Comparison of ENCODE assay signal across 24 cellular contexts in the genomic region with DNA sequence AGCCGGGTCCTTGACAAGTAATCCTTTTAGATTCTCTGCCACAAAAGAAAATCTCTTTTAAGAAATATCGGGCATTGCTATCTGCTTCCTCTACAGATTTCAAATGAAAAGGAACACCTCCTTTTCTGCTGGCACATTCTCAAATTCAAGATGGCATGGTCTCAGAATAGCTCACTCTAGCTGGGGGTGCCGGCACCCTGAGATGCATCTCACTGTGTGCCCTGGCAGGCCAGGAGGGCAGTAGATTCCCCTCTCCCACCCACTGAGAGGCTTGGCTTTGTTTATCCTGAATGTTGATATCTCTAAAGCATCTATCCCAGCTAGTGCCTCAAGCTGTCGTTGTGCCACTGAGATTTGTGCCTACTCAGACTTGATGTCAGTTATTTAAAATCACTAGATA.
DNase-seq lines count a peak whose midpoint lies in the region; ATAC-seq and TF ChIP-seq lines count a peak whose summit lies in the region.
"Had no signal": no experiment of that assay in that cellular context is flagged by ENCODE, and none has a peak within 500 bp of the region (broad histone marks: within the 10 kb centered on the region; RNA-seq: fewer than 3 reads in every experiment).

No MANE protein-coding gene starts in this region.

- peak overlapping the region; percentile 69 for H3K27ac ChIP-seq in CD8-positive, alpha-beta T cell (ENCODE audit: low read depth, low read length)
- H3K27ac ChIP-seq in vagina: no peak overlapping the region
- H3K27ac ChIP-seq: body of pancreas, thoracic aorta had no signal

- H3K27me3 Mint-ChIP-seq in activated naive CD4-positive, alpha-beta T cell treated with anti-CD3 and anti-CD28 coated beads for 36 hours (ENCODE audit: low read depth): no peaks in the 10 kb centered on the region
- H3K27me3 Mint-ChIP-seq in CD8-positive, alpha-beta T cell (ENCODE audit: low read depth): no peaks in the 10 kb centered on the region
- H3K27me3 Mint-ChIP-seq in activated CD8-positive, alpha-beta T cell treated with anti-CD3 and anti-CD28 coated beads for 36 hours: no peaks in the 10 kb centered on the region
- H3K27me3 Mint-ChIP-seq in natural killer cell treated with Interleukin-12 subunit alpha and Interleukin-12 subunit beta and Interleukin-15 and Interleukin-18, amount 100 ng/mL, for 72 hours: no peaks in the 10 kb centered on the region
- H3K27me3 Mint-ChIP-seq in stimulated activated naive CD8-positive, alpha-beta T cell treated with anti-CD3 and anti-CD28 coated beads, Interleukin-15, amount 100 ng/mL, for 72 hours: no peaks in the 10 kb centered on the region

- H3K36me3 ChIP-seq in CD8-positive, alpha-beta T cell (ENCODE audit: insufficient read depth, low read length): no peaks in the 10 kb centered on the region
- peaks cover 0 to 4% of the 10 kb centered on the region in 2 donors for H3K36me3 ChIP-seq in vagina

- H3K27me3 ChIP-seq in CD8-positive, alpha-beta T cell (ENCODE audit: insufficient read depth, low read length): no peaks in the 10 kb centered on the region
- no peaks in the 10 kb centered on the region for H3K27me3 ChIP-seq in vagina
- H3K27me3 ChIP-seq: body of pancreas had no signal

- H3K9me3 ChIP-seq in CD8-positive, alpha-beta T cell (ENCODE audit: low read length): no peaks in the 10 kb centered on the region
- no peaks in the 10 kb centered on the region for H3K9me3 ChIP-seq in vagina
- H3K9me3 ChIP-seq: body of pancreas, thoracic aorta had no signal

- POLR2A ChIA-PET in CD8-positive, alpha-beta T cell (lab: Charles Lee): interaction anchor here (1.3 to 8.2 kb wide), 2 partner anchors 9 to 392 kb away, joined by 6 to 93 read pairs; partner anchors contain the start of gene NR3C2
- POLR2A ChIA-PET in activated CD8-positive, alpha-beta T cell treated with anti-CD3 and anti-CD28 coated beads for 36 hours (lab: Charles Lee): no interaction called here

- no peak overlapping the region for H3K4me3 Mint-ChIP-seq in activated naive CD4-positive, alpha-beta T cell treated with anti-CD3 and anti-CD28 coated beads for 36 hours
- H3K4me3 Mint-ChIP-seq in CD8-positive, alpha-beta T cell: peak overlapping the region; percentile 80
- H3K4me3 Mint-ChIP-seq in activated CD8-positive, alpha-beta T cell treated with anti-CD3 and anti-CD28 coated beads for 36 hours: no peak overlapping the region
- no peak overlapping the region for H3K4me3 Mint-ChIP-seq in natural killer cell treated with Interleukin-12 subunit alpha and Interleukin-12 subunit beta and Interleukin-15 and Interleukin-18, amount 100 ng/mL, for 72 hours
- peak overlapping the region in 1 of 2 donors; percentile 23 for H3K4me3 Mint-ChIP-seq in stimulated activated naive CD8-positive, alpha-beta T cell treated with anti-CD3 and anti-CD28 coated beads, Interleukin-15, amount 100 ng/mL, for 72 hours

- peaks cover 63% of the 10 kb centered on the region for H3K4me1 ChIP-seq in CD8-positive, alpha-beta T cell (ENCODE audit: insufficient read depth, low read length)
- H3K4me1 ChIP-seq in vagina: peaks cover 25% of the 10 kb centered on the region

- H3K9me3 Mint-ChIP-seq in activated naive CD4-positive, alpha-beta T cell treated with anti-CD3 and anti-CD28 coated beads for 36 hours: no peaks in the 10 kb centered on the region
- peaks cover 2% of the 10 kb centered on the region for H3K9me3 Mint-ChIP-seq in CD8-positive, alpha-beta T cell
- H3K9me3 Mint-ChIP-seq in activated CD8-positive, alpha-beta T cell treated with anti-CD3 and anti-CD28 coated beads for 36 hours: no peaks in the 10 kb centered on the region
- no peaks in the 10 kb centered on the region for H3K9me3 Mint-ChIP-seq in natural killer cell treated with Interleukin-12 subunit alpha and Interleukin-12 subunit beta and Interleukin-15 and Interleukin-18, amount 100 ng/mL, for 72 hours
- peaks cover 0 to 5% of the 10 kb centered on the region in 2 donors for H3K9me3 Mint-ChIP-seq in stimulated activated naive CD8-positive, alpha-beta T cell treated with anti-CD3 and anti-CD28 coated beads, Interleukin-15, amount 100 ng/mL, for 72 hours

- ATAC-seq in CD8-positive, alpha-beta T cell: no peak
- no peak for ATAC-seq in activated CD8-positive, alpha-beta T cell treated with anti-CD3 and anti-CD28 coated beads for 36 hours
- no peak for ATAC-seq in natural killer cell treated with Interleukin-12 subunit alpha and Interleukin-12 subunit beta and Interleukin-15 and Interleukin-18, amount 100 ng/mL, for 72 hours
- no peak for ATAC-seq in stimulated activated naive CD8-positive, alpha-beta T cell treated with anti-CD3 and anti-CD28 coated beads, Interleukin-15, amount 100 ng/mL, for 72 hours
- ATAC-seq: activated CD4-positive, CD25-positive, alpha-beta regulatory T cell treated with anti-CD3 and anti-CD28 coated beads, Interleukin-2, amount 50 U/mL, for 24 hours; body of pancreas; left lobe of liver; PC-3; Right ventricle myocardium inferior had no signal

- H3K27ac Mint-ChIP-seq in activated naive CD4-positive, alpha-beta T cell treated with anti-CD3 and anti-CD28 coated beads for 36 hours: peak overlapping the region; percentile 2
- H3K27ac Mint-ChIP-seq in CD8-positive, alpha-beta T cell: peak overlapping the region; percentile 84
- H3K27ac Mint-ChIP-seq in activated CD8-positive, alpha-beta T cell treated with anti-CD3 and anti-CD28 coated beads for 36 hours: peak overlapping the region; percentile 79
- H3K27ac Mint-ChIP-seq in natural killer cell treated with Interleukin-12 subunit alpha and Interleukin-12 subunit beta and Interleukin-15 and Interleukin-18, amount 100 ng/mL, for 72 hours: peak overlapping the region; percentile 62 to 73
- H3K27ac Mint-ChIP-seq in stimulated activated naive CD8-positive, alpha-beta T cell treated with anti-CD3 and anti-CD28 coated beads, Interleukin-15, amount 100 ng/mL, for 72 hours: peak overlapping the region in 1 of 2 donors; percentile 88

- intact Hi-C loops in activated naive CD4-positive, alpha-beta T cell treated with anti-CD3 and anti-CD28 coated beads for 36 hours (cut with micrococcal nuclease): loop anchor here (5.0 kb wide), 3 partner anchors 69 to 319 kb away; partner anchors contain the start of gene ARHGAP10
- intact Hi-C loops in CD8-positive, alpha-beta T cell (cut with DNase I, micrococcal nuclease): loop anchor here (5.0 to 10.0 kb wide), 5 partner anchors 61 to 437 kb away; partner anchors contain the start of genes PRMT9 (in 1 of the 2) and TMEM184C (in 1 of the 2)
- intact Hi-C loops in activated CD8-positive, alpha-beta T cell treated with anti-CD3 and anti-CD28 coated beads for 36 hours (cut with micrococcal nuclease): no loop called here
- intact Hi-C loops in vagina (cut with DNase I): no loop called here

- H3K36me3 Mint-ChIP-seq in activated naive CD4-positive, alpha-beta T cell treated with anti-CD3 and anti-CD28 coated beads for 36 hours (ENCODE audit: low read depth): peaks cover 4% of the 10 kb centered on the region
- H3K36me3 Mint-ChIP-seq in CD8-positive, alpha-beta T cell: peaks cover 2% of the 10 kb centered on the region
- peaks cover 5% of the 10 kb centered on the region for H3K36me3 Mint-ChIP-seq in activated CD8-positive, alpha-beta T cell treated with anti-CD3 and anti-CD28 coated beads for 36 hours (ENCODE audit: low read depth)
- H3K36me3 Mint-ChIP-seq in natural killer cell treated with Interleukin-12 subunit alpha and Interleukin-12 subunit beta and Interleukin-15 and Interleukin-18, amount 100 ng/mL, for 72 hours: no peaks in the 10 kb centered on the region

- CTCF ChIA-PET in activated naive CD4-positive, alpha-beta T cell treated with anti-CD3 and anti-CD28 coated beads for 36 hours (lab: Charles Lee): interaction anchor here (0.7 kb wide), 1 partner anchor 362 kb away, joined by 3 read pairs; no protein-coding TSS in a partner anchor
- CTCF ChIA-PET in CD8-positive, alpha-beta T cell (lab: Charles Lee): interaction anchor here (0.9 to 4.0 kb wide), 3 partner anchors 10 to 330 kb away, joined by 3 to 22 read pairs (median 7); no protein-coding TSS in a partner anchor
- CTCF ChIA-PET in activated CD8-positive, alpha-beta T cell treated with anti-CD3 and anti-CD28 coated beads for 36 hours (lab: Charles Lee): no interaction called here

- no peak for DNase-seq in activated naive CD4-positive, alpha-beta T cell treated with anti-CD3 and anti-CD28 coated beads for 36 hours
- no peak for DNase-seq in activated naive CD4-positive, alpha-beta T cell treated with Interleukin-2 at 50 U/mL for 16 hours
- DNase-seq in CD8-positive, alpha-beta T cell: no peak
- no peak for DNase-seq in activated CD8-positive, alpha-beta T cell treated with anti-CD3 and anti-CD28 coated beads for 36 hours
- DNase-seq in natural killer cell treated with Interleukin-12 subunit alpha and Interleukin-12 subunit beta and Interleukin-15 and Interleukin-18, amount 100 ng/mL, for 72 hours (ENCODE audit: low spot score): no peak
- DNase-seq in NOMO-1 treated with dmso at 0.1 percent for 144 hours (lab: John Stamatoyannopoulos, UW; ENCODE audit: unreplicated experiment): no peak
- DNase-seq in stimulated activated naive CD8-positive, alpha-beta T cell treated with anti-CD3 and anti-CD28 coated beads, Interleukin-15, amount 100 ng/mL, for 72 hours: no peak
- DNase-seq in vagina (ENCODE audit: extremely low spot score in 2 of 2): no peak
- DNase-seq: ACHN; activated T-cell treated with anti-CD3 and anti-CD28 coated beads, Interleukin-2, amount 50 U/mL, for 48 hours; body of pancreas; C1 segment of cervical spinal cord; erythroblast; IMR-90; NCI-H1105; NCI-H1930; NCI-H226; PC-3; stimulated activated CD4-positive, alpha-beta T cell treated with anti-CD3 and anti-CD28 coated beads, Interleukin-4, amount 100 ng/mL, for 24 hours; stimulated activated naive CD4-positive, alpha-beta T cell had no signal

- TF ChIP-seq CTCF in CD8-positive, alpha-beta T cell (IDR thresholded peaks at IDR 0.05): no peak
- TF ChIP-seq CTCF in activated CD8-positive, alpha-beta T cell treated with anti-CD3 and anti-CD28 coated beads for 36 hours (IDR thresholded peaks at IDR 0.05): no peak
- TF ChIP-seq CTCF in vagina (IDR thresholded peaks at IDR 0.05): no peak

- peaks cover 52% of the 10 kb centered on the region for H3K4me1 Mint-ChIP-seq in activated naive CD4-positive, alpha-beta T cell treated with anti-CD3 and anti-CD28 coated beads for 36 hours (ENCODE audit: low read depth)
- peaks cover 71% of the 10 kb centered on the region for H3K4me1 Mint-ChIP-seq in CD8-positive, alpha-beta T cell (ENCODE audit: low read depth)
- peaks cover 64% of the 10 kb centered on the region for H3K4me1 Mint-ChIP-seq in activated CD8-positive, alpha-beta T cell treated with anti-CD3 and anti-CD28 coated beads for 36 hours (ENCODE audit: low read depth)
- peaks cover 31 to 35% of the 10 kb centered on the region in 2 donors for H3K4me1 Mint-ChIP-seq in natural killer cell treated with Interleukin-12 subunit alpha and Interleukin-12 subunit beta and Interleukin-15 and Interleukin-18, amount 100 ng/mL, for 72 hours (ENCODE audit: low read depth in 2 of 2)
- peaks cover 59% of the 10 kb centered on the region for H3K4me1 Mint-ChIP-seq in stimulated activated naive CD8-positive, alpha-beta T cell treated with anti-CD3 and anti-CD28 coated beads, Interleukin-15, amount 100 ng/mL, for 72 hours

- peak overlapping the region; percentile 21 for H3K4me3 ChIP-seq in CD8-positive, alpha-beta T cell (ENCODE audit: low read depth, low read length)
- H3K4me3 ChIP-seq in vagina: no peak overlapping the region
- H3K4me3 ChIP-seq: body of pancreas, thoracic aorta had no signal

- no peak for TF ChIP-seq POLR2A in vagina (IDR thresholded peaks at IDR 0.05)

Comparison
In these comparisons a context has a peak if more than half of its experiments do, and no peak if none do; other contexts are left out.
1. intact Hi-C loops: an anchor here in activated naive CD4-positive, alpha-beta T cell treated with anti-CD3 and anti-CD28 coated beads for 36 hours (5.0 kb wide) and CD8-positive, alpha-beta T cell (5.0 to 10.0 kb wide); none called in activated CD8-positive, alpha-beta T cell treated with anti-CD3 and anti-CD28 coated beads for 36 hours and vagina.